In the genomic region with DNA sequence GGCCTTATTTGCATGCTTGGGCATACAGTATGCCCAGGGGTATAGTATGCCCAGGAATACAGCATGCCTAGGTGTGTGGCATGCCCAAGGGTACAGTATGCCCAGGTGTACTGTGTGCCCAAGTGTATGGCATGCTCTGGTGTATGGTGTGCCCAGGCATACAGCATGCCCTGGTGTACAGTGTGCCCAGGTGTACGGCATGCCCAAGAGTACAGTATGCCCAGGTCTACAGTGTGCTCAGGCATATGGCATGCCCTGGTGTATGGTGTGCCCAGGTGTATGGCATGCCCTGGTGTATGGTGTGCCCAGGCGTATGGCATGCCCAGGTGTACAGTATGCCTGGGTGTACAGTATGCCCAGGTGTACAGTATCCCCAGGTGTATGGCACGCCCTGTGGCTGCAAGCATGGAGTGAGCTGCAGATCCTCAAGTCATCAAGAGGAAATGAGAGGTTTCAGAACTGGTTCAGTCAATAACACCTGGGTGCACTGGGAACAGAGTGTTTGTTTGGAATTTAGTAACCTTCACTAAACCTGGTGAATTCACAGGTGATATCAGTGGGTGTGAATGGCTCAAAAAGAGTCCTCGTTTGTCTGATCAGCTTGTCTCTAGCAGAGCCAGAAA, we compare ENCODE assay signal across 22 cellular contexts. TPM values are rescaled to one million over a fixed set of nuclear protein-coding genes. Genes with fewer than 3 reads are reported as not detected.
A peak's percentile ranks its signal among the peaks of the same experiment; 100 is the strongest.
DNase-seq lines count a peak whose midpoint lies in the region; ATAC-seq and TF ChIP-seq lines count a peak whose summit lies in the region.
"Had no signal": no experiment of that assay in that cellular context is flagged by ENCODE, and none has a peak within 500 bp of the region (broad histone marks: within the 10 kb centered on the region; RNA-seq: fewer than 3 reads in every experiment).

No MANE protein-coding gene starts in this region.

- H4K91ac ChIP-seq in mesenchymal stem cell (ENCODE audit: low read length) (peak overlapping the region; percentile 43), trophoblast cell (ENCODE audit: low read depth, low read length) (no peak overlapping the region)

- CTCF ChIA-PET in OCI-LY7 (lab: Charles Lee; ENCODE audit: unreplicated experiment), result no interaction called here

- H3K27me3 ChIP-seq in MM.1S (replicated peaks; ENCODE audit: insufficient read depth, low read length), result no peaks in the 10 kb centered on the region
- peaks cover 21 to 66% of the 10 kb centered on the region in 2 experiments for H3K27me3 ChIP-seq in mesenchymal stem cell (ENCODE audit: control insufficient read depth in 1 of 2, insufficient read depth in 1 of 2, low read length in 2 of 2)
- H3K27me3 ChIP-seq in trophoblast cell (ENCODE audit: insufficient read depth, low read length), result no peaks in the 10 kb centered on the region
- H3K27me3 ChIP-seq: SJCRH30 had no signal

- POLR2A ChIA-PET in OCI-LY7 (lab: Charles Lee), result no interaction called here

- H3K36me3 ChIP-seq in MM.1S (replicated peaks; ENCODE audit: insufficient read depth, low read length), result no peaks in the 10 kb centered on the region
- no peaks in the 10 kb centered on the region for H3K36me3 ChIP-seq in OCI-LY7 (ENCODE audit: insufficient read depth, low read length)
- H3K36me3 ChIP-seq in mesenchymal stem cell (ENCODE audit: control insufficient read depth in 1 of 2, insufficient read depth in 2 of 2, low read depth in 1 of 2, low read length in 2 of 2), result no peaks in the 10 kb centered on the region
- H3K36me3 ChIP-seq in trophoblast cell (ENCODE audit: control insufficient read depth in 1 of 2, insufficient read depth in 2 of 2, low read length in 2 of 2), result no peaks in the 10 kb centered on the region
- H3K36me3 ChIP-seq: SJCRH30 had no signal

- no peak overlapping the region for H2BK12ac ChIP-seq in mesenchymal stem cell (ENCODE audit: low read length in 2 of 2)
- H2BK12ac ChIP-seq in trophoblast cell (ENCODE audit: low read length), result no peak overlapping the region

- H3K4me3 ChIP-seq in MM.1S (ENCODE audit: low read length) (no peak overlapping the region), OCI-LY7 (ENCODE audit: low read depth, low read length, poor library complexity, severe bottlenecking) (no peak overlapping the region), mesenchymal stem cell (ENCODE audit: insufficient read depth in 1 of 2, low read depth in 1 of 2, low read length in 2 of 2) (no peak overlapping the region), trophoblast cell (ENCODE audit: low read depth, low read length) (no peak overlapping the region)
- H3K4me3 ChIP-seq: SJCRH30 had no signal

- no peak for ATAC-seq in HG02678 (IDR thresholded peaks at IDR 0.05; ENCODE audit: unreplicated experiment)
- no peak for ATAC-seq in HG03565 (IDR thresholded peaks at IDR 0.05; ENCODE audit: unreplicated experiment)
- ATAC-seq in GM21423 (IDR thresholded peaks at IDR 0.05; ENCODE audit: unreplicated experiment), result no peak
- ATAC-seq: Panc1 had no signal

- intact Hi-C loops in OCI-LY7 (cut with micrococcal nuclease; ENCODE audit: unreplicated experiment), result no loop called here

- H3K4ac ChIP-seq in mesenchymal stem cell (ENCODE audit: low read depth in 1 of 2, low read length in 2 of 2) (no peak overlapping the region), trophoblast cell (ENCODE audit: low read depth, low read length) (no peak overlapping the region)

- H3K4me1 ChIP-seq in MM.1S (ENCODE audit: low read length) (no peaks in the 10 kb centered on the region), OCI-LY7 (ENCODE audit: insufficient read depth, low read length, poor library complexity, severe bottlenecking) (no peaks in the 10 kb centered on the region), mesenchymal stem cell (ENCODE audit: control insufficient read depth, insufficient read depth, low read depth, low read length) (no peaks in the 10 kb centered on the region), trophoblast cell (ENCODE audit: control insufficient read depth in 1 of 2, insufficient read depth in 2 of 2, low read length in 2 of 2) (no peaks in the 10 kb centered on the region)

- no peaks in the 10 kb centered on the region for H3K9me2 ChIP-seq in MM.1S (replicated peaks; ENCODE audit: insufficient read depth, low read length)
- no peaks in the 10 kb centered on the region for H3K9me2 ChIP-seq in OCI-LY7 (ENCODE audit: insufficient read depth, low read length)

- DNase-seq in MM.1S, result peak; percentile 6
- peak; percentile 2 for DNase-seq in OCI-LY7 (ENCODE audit: low spot score)
- no peak for DNase-seq in mesenchymal stem cell
- DNase-seq in trophoblast cell, result no peak
- no peak for DNase-seq in DMS79 (lab: John Stamatoyannopoulos, UW)
- DNase-seq: CD4-positive, alpha-beta T cell; COR-L47; GOT3; Karpas-422; NCI-H1436; NCI-H187 treated with DMSO at 0.1 percent for 48 hours; NCI-H2107; NK-92 treated with Interleukin-12 subunit alpha and Interleukin-12 subunit beta, amount 100 ng/mL, for 24 hours; SJCRH30 had no signal

- H3K9me3 ChIP-seq in MM.1S (replicated peaks; ENCODE audit: insufficient read depth, low read length) (no peaks in the 10 kb centered on the region), OCI-LY7 (ENCODE audit: low read length) (no peaks in the 10 kb centered on the region), mesenchymal stem cell (ENCODE audit: control insufficient read depth, low read length) (peaks cover 19% of the 10 kb centered on the region), trophoblast cell (ENCODE audit: insufficient read depth, low read depth, low read length) (peaks cover 7% of the 10 kb centered on the region)
- H3K9me3 ChIP-seq: SJCRH30 had no signal

- H2AK5ac ChIP-seq in mesenchymal stem cell (ENCODE audit: low read length, severe bottlenecking) (no peak overlapping the region), trophoblast cell (ENCODE audit: low read length) (no peak overlapping the region)

- H3K23ac ChIP-seq in mesenchymal stem cell (ENCODE audit: low read length in 2 of 2) (no peak overlapping the region), trophoblast cell (ENCODE audit: low read length) (no peak overlapping the region)

- no peak overlapping the region for H3K9ac ChIP-seq in MM.1S (ENCODE audit: low read length)
- H3K9ac ChIP-seq in mesenchymal stem cell (ENCODE audit: low read length), result no peak overlapping the region
- H3K9ac ChIP-seq in trophoblast cell (ENCODE audit: low read length), result peak overlapping the region; percentile 8

- no peak overlapping the region for H2BK120ac ChIP-seq in mesenchymal stem cell (ENCODE audit: low read depth, low read length)
- H2BK120ac ChIP-seq in trophoblast cell (ENCODE audit: insufficient read depth, low read length, poor library complexity), result no peak overlapping the region

- no peak overlapping the region for H4K12ac ChIP-seq in trophoblast cell (ENCODE audit: low read depth, low read length)

- BruUV-seq in OCI-LY7 (replicated peaks; lab: Mats Ljungman, UMichigan), result no TSS peak

- no peak overlapping the region for H3K4me2 ChIP-seq in MM.1S (ENCODE audit: low read depth, low read length)
- H3K4me2 ChIP-seq in OCI-LY7 (ENCODE audit: low read length), result no peak overlapping the region
- no peak overlapping the region for H3K4me2 ChIP-seq in mesenchymal stem cell (ENCODE audit: low read length, poor library complexity, severe bottlenecking)
- H3K4me2 ChIP-seq in trophoblast cell (ENCODE audit: low read length), result no peak overlapping the region

- H2BK5ac ChIP-seq in mesenchymal stem cell (ENCODE audit: low read depth, low read length, poor library complexity, severe bottlenecking) (no peak overlapping the region), trophoblast cell (ENCODE audit: low read depth, low read length, poor library complexity) (no peak overlapping the region)

- no peak overlapping the region for H4K8ac ChIP-seq in mesenchymal stem cell (ENCODE audit: low read length)
- no peak overlapping the region for H4K8ac ChIP-seq in trophoblast cell (ENCODE audit: low read depth, low read length)

- no peak overlapping the region for H2AFZ ChIP-seq in MM.1S (ENCODE audit: low read length)
- H2AFZ ChIP-seq in OCI-LY7 (ENCODE audit: low read length), result no peak overlapping the region
- H2AFZ ChIP-seq in mesenchymal stem cell (ENCODE audit: low read depth, low read length), result no peak overlapping the region
- no peak overlapping the region for H2AFZ ChIP-seq in trophoblast cell (ENCODE audit: insufficient read depth, low read length, poor library complexity)

- H3K14ac ChIP-seq in mesenchymal stem cell (ENCODE audit: low read length in 2 of 2) (peak overlapping the region in 1 of 2 experiments; percentile 9), trophoblast cell (ENCODE audit: low read length) (no peak overlapping the region)

- whole genome bisulfite sequencing in mesenchymal stem cell, result 82% methylated on average over 4 of the region's 4 CpGs
- no CpG with 5 or more reads among the region's 4 CpGs for WGBS in trophoblast cell (ENCODE audit: extremely low coverage, insufficient coverage, insufficient read length)

- no peaks in the 10 kb centered on the region for H4K20me1 ChIP-seq in MM.1S (ENCODE audit: insufficient read depth, low read length)
- H4K20me1 ChIP-seq in OCI-LY7 (ENCODE audit: insufficient read depth, low read length), result no peaks in the 10 kb centered on the region

- no peak overlapping the region for H2BK15ac ChIP-seq in mesenchymal stem cell (ENCODE audit: low read depth, poor library complexity, severe bottlenecking)

- H3K18ac ChIP-seq in mesenchymal stem cell (ENCODE audit: low read depth in 1 of 2, low read length in 2 of 2) (no peak overlapping the region), trophoblast cell (ENCODE audit: low read length) (no peak overlapping the region)

- H3F3A ChIP-seq in MM.1S (ENCODE audit: insufficient read depth, low read length), result no peaks in the 10 kb centered on the region

- H3K27ac ChIP-seq in MM.1S (ENCODE audit: low read length), result no peak overlapping the region
- no peak overlapping the region for H3K27ac ChIP-seq in OCI-LY7 (ENCODE audit: low read depth, low read length, poor library complexity, severe bottlenecking)
- no peak overlapping the region for H3K27ac ChIP-seq in mesenchymal stem cell (ENCODE audit: low read length, poor library complexity, severe bottlenecking)
- H3K27ac ChIP-seq in trophoblast cell (ENCODE audit: low read depth, low read length), result no peak overlapping the region
- H3K27ac ChIP-seq: SJCRH30 had no signal

- TF ChIP-seq CTCF in MM.1S (IDR thresholded peaks at IDR 0.05; ENCODE audit: low read length) (no peak), OCI-LY7 (conservative IDR thresholded peaks at IDR 0.05; ENCODE audit: low read length) (no peak)

- H3K79me1 ChIP-seq in mesenchymal stem cell (replicated peaks; ENCODE audit: low read length, poor library complexity, severe bottlenecking), result no peaks in the 10 kb centered on the region
- no peaks in the 10 kb centered on the region for H3K79me1 ChIP-seq in trophoblast cell (ENCODE audit: low read length)

- H3K79me2 ChIP-seq in MM.1S (ENCODE audit: low read length) (no peaks in the 10 kb centered on the region), OCI-LY7 (ENCODE audit: insufficient read depth, low read depth, low read length) (no peaks in the 10 kb centered on the region), trophoblast cell (ENCODE audit: control insufficient read depth, insufficient read depth, low read length, poor library complexity) (no peaks in the 10 kb centered on the region)

RNA-seq across cellular contexts. Expression of a gene that starts 7.8 kb away (rescaled TPM):
- total RNA-seq in OCI-LY7 (2014; rRNA removed; shearing (Covaris generic)), result not detected in 2 replicates
- not detected in 2 replicates for total RNA-seq in OCI-LY7 (2022)
- polyA plus RNA-seq in mesenchymal stem cell (2013, experiment 1 of 2), result not detected
- polyA plus RNA-seq in mesenchymal stem cell (2013, experiment 2 of 2), result not detected
- 0.04 TPM in 2 replicates for polyA plus RNA-seq in trophoblast cell (2013)
- total RNA-seq: CD4-positive, alpha-beta T cell; G401; MCF 10A; SJCRH30 had no signal
- polyA plus RNA-seq: BJ, IgD-negative memory B cell had no signal

Comparison
In these comparisons a context has a peak if more than half of its experiments do, and no peak if none do; other contexts are left out.
1. DNase-seq: peak in MM.1S (single experiment) and OCI-LY7 (single experiment); none in mesenchymal stem cell (single experiment), trophoblast cell (0 of 2) and DMS79 (single experiment).